ENCODE assay signal across 15 cellular contexts in the genomic region with DNA sequence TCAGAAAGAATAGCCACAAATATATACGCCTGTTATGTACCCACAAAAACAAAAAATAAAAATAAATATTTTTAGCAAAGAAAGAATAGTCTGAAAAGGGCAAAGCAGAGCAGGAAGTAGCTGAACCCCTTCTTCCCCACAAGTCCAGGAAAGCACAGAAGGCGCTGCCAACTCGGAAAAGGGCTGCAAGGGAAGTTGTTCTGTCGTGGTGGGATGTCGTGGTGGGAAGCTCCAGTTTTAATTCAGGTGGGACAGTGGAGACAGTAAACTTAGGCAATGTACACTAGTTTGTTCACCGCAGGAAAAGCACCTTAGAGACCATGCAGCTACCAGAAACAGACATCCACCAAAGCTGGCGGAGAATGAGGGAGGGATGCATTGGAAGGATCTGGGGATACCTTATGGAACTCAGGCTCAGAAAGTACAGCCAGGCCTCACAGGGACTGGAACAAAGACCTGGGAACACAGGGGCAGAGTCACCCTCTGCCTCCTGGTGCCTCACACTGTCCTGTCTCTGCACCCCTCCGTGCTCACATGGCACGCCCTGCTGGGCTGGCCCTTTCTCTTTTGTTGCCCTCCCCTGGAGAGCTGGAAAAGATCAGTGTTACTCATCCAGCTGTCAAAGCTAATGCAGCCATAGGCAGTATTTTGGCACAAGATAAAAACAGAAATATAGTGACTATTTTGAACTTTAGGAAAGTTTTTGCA. TPM values are rescaled to one million over a fixed set of nuclear protein-coding genes. Genes with fewer than 3 reads are reported as not detected.
DNase-seq lines count a peak whose midpoint lies in the region; ATAC-seq, FAIRE-seq and TF ChIP-seq lines count a peak whose summit lies in the region.
"Had no signal": no experiment of that assay in that cellular context is flagged by ENCODE, and none has a peak within 500 bp of the region (broad histone marks: within the 10 kb centered on the region; RNA-seq: fewer than 3 reads in every experiment).

No MANE protein-coding gene starts in this region.

- H3K27ac Mint-ChIP-seq in CD4-positive, alpha-beta T cell, result peak overlapping the region; percentile 99
- H3K27ac Mint-ChIP-seq: activated CD4-positive, alpha-beta T cell treated with anti-CD3 and anti-CD28 coated beads for 36 hours; stimulated activated naive CD8-positive, alpha-beta T cell treated with anti-CD3 and anti-CD28 coated beads, Interleukin-15, Interleukin-2, amounts not matched to agents 100 ng/mL and 50 ng/mL, for 24 hours had no signal

- no peaks in the 10 kb centered on the region for H3K27me3 ChIP-seq in CD4-positive, alpha-beta T cell (ENCODE audit: control insufficient read depth, insufficient read depth, low read length)
- peaks cover 1 to 7% of the 10 kb centered on the region in 2 experiments; a peak in 2 of 5 replicates for H3K27me3 ChIP-seq in HepG2 (ENCODE audit: control insufficient read depth in 1 of 2, insufficient read depth in 2 of 2, low read length in 2 of 2)

- no peaks in the 10 kb centered on the region for H3K9me3 ChIP-seq in CD4-positive, alpha-beta T cell (ENCODE audit: control insufficient read depth, low read length)
- H3K9me3 ChIP-seq in HepG2 (ENCODE audit: low read length), result no peaks in the 10 kb centered on the region
- H3K9me3 ChIP-seq in OCI-LY7 (ENCODE audit: low read length), result no peaks in the 10 kb centered on the region

- 39% methylated on average over 9 of the region's 9 CpGs for WGBS in HepG2 (ENCODE audit: low lambda C conversion rate)

- H4K20me1 ChIP-seq in HepG2 (ENCODE audit: insufficient read depth, low read length), result no peaks in the 10 kb centered on the region
- H4K20me1 ChIP-seq in OCI-LY7 (ENCODE audit: insufficient read depth, low read length), result peaks cover 10% of the 10 kb centered on the region

- BruUV-seq in HepG2 (replicated peaks; lab: Mats Ljungman, UMichigan), result no TSS peak
- no TSS peak for BruUV-seq in OCI-LY7 (replicated peaks; lab: Mats Ljungman, UMichigan)

- no peak for FAIRE-seq in HepG2 (lab: Jason Lieb, UNC)

- H3K4me3 Mint-ChIP-seq in CD4-positive, alpha-beta T cell, result no peak overlapping the region
- H3K4me3 Mint-ChIP-seq: activated CD4-positive, alpha-beta T cell treated with anti-CD3 and anti-CD28 coated beads for 36 hours; stimulated activated naive CD8-positive, alpha-beta T cell treated with anti-CD3 and anti-CD28 coated beads, Interleukin-15, Interleukin-2, amounts not matched to agents 100 ng/mL and 50 ng/mL, for 24 hours had no signal

- no peak for TF ChIP-seq EP300 in HepG2 (IDR thresholded peaks at IDR 0.05; ENCODE audit: low read depth in 2 of 2, low read length in 2 of 2)
- no peak for TF ChIP-seq EP300 in HepG2 (CRISPR knock-in tag; IDR thresholded peaks at IDR 0.05; ENCODE audit: borderline replicate concordance)

- in situ Hi-C loops in astrocyte of the spinal cord (cut with HindIII; ENCODE audit: low sequenced_read_pairs), result no loop called here
- in situ Hi-C loops in HepG2 (cut with HindIII; ENCODE audit: extremely low pct_ligation_motif_present, low pct_unique_long_range_greater_than_20kb), result loop anchor here (5.0 to 10.0 kb wide), 2 partner anchors 66 to 299 kb away; no protein-coding TSS in a partner anchor

- peaks cover 45% of the 10 kb centered on the region for H3K4me1 Mint-ChIP-seq in CD4-positive, alpha-beta T cell (ENCODE audit: low read depth)

- no peak for TF ChIP-seq RAD21 in HepG2 (CRISPR knock-in tag; IDR thresholded peaks at IDR 0.05)

- H3K4me1 ChIP-seq in HepG2 (ENCODE audit: insufficient read depth, low read length), result peaks cover 35% of the 10 kb centered on the region
- H3K4me1 ChIP-seq in OCI-LY7 (ENCODE audit: insufficient read depth, low read length, poor library complexity, severe bottlenecking), result peaks cover 23% of the 10 kb centered on the region

- no peak overlapping the region for H3K9ac ChIP-seq in HepG2 (ENCODE audit: insufficient read depth, low read depth, low read length)

- ATAC-seq in CD4-positive, alpha-beta T cell (ENCODE audit: poor library complexity), result no peak
- ATAC-seq in HepG2, result no peak
- ATAC-seq: activated CD4-positive, alpha-beta T cell treated with anti-CD3 and anti-CD28 coated beads for 36 hours had no signal

- no peaks in the 10 kb centered on the region for H3K9me3 Mint-ChIP-seq in CD4-positive, alpha-beta T cell
- H3K9me3 Mint-ChIP-seq: central memory CD8-positive, alpha-beta T cell; stimulated activated naive CD8-positive, alpha-beta T cell treated with anti-CD3 and anti-CD28 coated beads, Interleukin-15, Interleukin-2, amounts not matched to agents 100 ng/mL and 50 ng/mL, for 24 hours had no signal

- H3K36me3 ChIP-seq in HepG2 (replicated peaks in 1 of 2; ENCODE audit: control insufficient read depth in 1 of 2, insufficient read depth in 2 of 2, low read length in 2 of 2), result no peaks in the 10 kb centered on the region
- no peaks in the 10 kb centered on the region for H3K36me3 ChIP-seq in OCI-LY7 (ENCODE audit: insufficient read depth, low read length)

- CTCF ChIA-PET in CD4-positive, alpha-beta T cell (lab: Charles Lee), result interaction anchor here (1.2 to 3.7 kb wide), 2 partner anchors 12 to 68 kb away, joined by 3 to 33 read pairs; no protein-coding TSS in a partner anchor
- CTCF ChIA-PET in HepG2 (lab: Yijun Ruan, JAX; ENCODE audit: low intra/inter-chr PET ratio, low total read pairs), result interaction anchor here (3.5 to 6.9 kb wide), 3 partner anchors 69 to 183 kb away, joined by 35 to 138 read pairs (median 45); no protein-coding TSS in a partner anchor
- CTCF ChIA-PET in OCI-LY7 (lab: Charles Lee; ENCODE audit: unreplicated experiment), result no interaction called here

- no peak for TF ChIP-seq POLR2A in HepG2 (IDR thresholded peaks at IDR 0.05; ENCODE audit: insufficient read depth in 1 of 2, low read depth in 2 of 2, low read length in 2 of 2)

- H3K27me3 Mint-ChIP-seq in CD4-positive, alpha-beta T cell, result no peaks in the 10 kb centered on the region
- H3K27me3 Mint-ChIP-seq: activated CD4-positive, alpha-beta T cell treated with anti-CD3 and anti-CD28 coated beads for 36 hours; central memory CD8-positive, alpha-beta T cell; stimulated activated naive CD8-positive, alpha-beta T cell treated with anti-CD3 and anti-CD28 coated beads, Interleukin-15, Interleukin-2, amounts not matched to agents 100 ng/mL and 50 ng/mL, for 24 hours had no signal

- no peak for TF ChIP-seq CTCF in CD4-positive, alpha-beta T cell (IDR thresholded peaks at IDR 0.05)
- TF ChIP-seq CTCF in astrocyte of the spinal cord (IDR thresholded peaks at IDR 0.05; ENCODE audit: low read depth, low read length) (no peak), HepG2 (CRISPR knock-in tag; IDR thresholded peaks at IDR 0.05) (no peak), OCI-LY7 (conservative IDR thresholded peaks at IDR 0.05; ENCODE audit: low read length) (no peak)

- H2AFZ ChIP-seq in HepG2 (ENCODE audit: low read length), result no peak overlapping the region
- no peak overlapping the region for H2AFZ ChIP-seq in OCI-LY7 (ENCODE audit: low read length)

- H3K27ac ChIP-seq in CD4-positive, alpha-beta T cell (ENCODE audit: low read depth, low read length), result no peak overlapping the region
- no peak overlapping the region for H3K27ac ChIP-seq in HepG2 (ENCODE audit: extremely low read length, insufficient read depth, low read length)
- H3K27ac ChIP-seq in OCI-LY7 (ENCODE audit: low read depth, low read length, poor library complexity, severe bottlenecking), result no peak overlapping the region

- H3K4me3 ChIP-seq in astrocyte of the spinal cord (ENCODE audit: low read depth, low read length), result no peak overlapping the region
- no peak overlapping the region for H3K4me3 ChIP-seq in HepG2 (replicated peaks in 1 of 3; ENCODE audit: insufficient read depth in 1 of 3, low read depth in 2 of 3, low read length in 3 of 3)
- H3K4me3 ChIP-seq in OCI-LY7 (ENCODE audit: low read depth, low read length, poor library complexity, severe bottlenecking), result no peak overlapping the region

- no peaks in the 10 kb centered on the region for H3K9me2 ChIP-seq in OCI-LY7 (ENCODE audit: insufficient read depth, low read length)

- H3K79me2 ChIP-seq in HepG2 (ENCODE audit: insufficient read depth, low read length) (peaks cover 16% of the 10 kb centered on the region), OCI-LY7 (ENCODE audit: insufficient read depth, low read depth, low read length) (peaks cover 13% of the 10 kb centered on the region; the same call in 1 of the 2 replicates)

- intact Hi-C loops in CD4-positive, alpha-beta T cell (cut with DNase I, micrococcal nuclease), result loop anchor here (1.0 to 10.0 kb wide), 6 partner anchors 69 to 403 kb away; partner anchors contain the start of gene ENTPD6 (in 1 of the 2)
- intact Hi-C loops in HepG2 (cut with micrococcal nuclease; ENCODE audit: unreplicated experiment), result loop anchor here (1.0 to 10.0 kb wide), 3 partner anchors 69 to 399 kb away; partner anchors contain the start of gene ABHD12
- intact Hi-C loops in OCI-LY7 (cut with micrococcal nuclease; ENCODE audit: unreplicated experiment), result loop anchor here (1.0 to 10.0 kb wide), 4 partner anchors 69 to 629 kb away; partner anchors contain the start of gene NANP

- no peak overlapping the region for H3K4me2 ChIP-seq in HepG2 (ENCODE audit: low read depth, low read length)
- H3K4me2 ChIP-seq in OCI-LY7 (ENCODE audit: low read length), result no peak overlapping the region

- peak in 1 of 10 experiments; percentile 10 for DNase-seq in CD4-positive, alpha-beta T cell
- DNase-seq in LHCN-M2 (ENCODE audit: low read depth), result peak; percentile 35
- peak; percentile 5 for DNase-seq in astrocyte of the spinal cord (ENCODE audit: low read depth, low spot score)
- DNase-seq in HepG2 (ENCODE audit: low spot score), result no peak
- no peak for DNase-seq in NCI-H526 treated with DMSO at 0.1 percent for 48 hours (lab: John Stamatoyannopoulos, UW)
- no peak for DNase-seq in OCI-LY7 (ENCODE audit: low spot score)
- DNase-seq in HT-29 (ENCODE audit: low spot score), result no peak
- no peak for DNase-seq in amygdala (lab: John Stamatoyannopoulos, UW)
- DNase-seq: activated CD4-positive, alpha-beta T cell treated with anti-CD3 and anti-CD28 coated beads for 36 hours; activated effector memory CD4-positive, alpha-beta T cell treated with anti-CD3 and anti-CD28 coated beads, Interleukin-2, amount 50 U/mL, for 16 hours; GF-D8 had no signal

- H3K36me3 Mint-ChIP-seq in CD4-positive, alpha-beta T cell (ENCODE audit: low read depth), result peaks cover 7% of the 10 kb centered on the region

- POLR2A ChIA-PET in CD4-positive, alpha-beta T cell (lab: Charles Lee), result interaction anchor here (7.0 kb wide), 1 partner anchor 62 kb away, joined by 77 read pairs; the partner anchor contains the start of gene ACSS1
- POLR2A ChIA-PET in HepG2 (lab: Yijun Ruan, JAX), result interaction anchor here (0.5 to 1.1 kb wide), 2 partner anchors 61 to 1905 kb away, joined by 3 to 4 read pairs; no protein-coding TSS in a partner anchor
- POLR2A ChIA-PET in OCI-LY7 (lab: Charles Lee), result interaction anchor here (0.6 kb wide), 1 partner anchor 222 kb away, joined by 3 read pairs; no protein-coding TSS in a partner anchor

RNA-seq across cellular contexts. Expression of gene APMAP, which starts 3.3 kb away (rescaled TPM):
- total RNA-seq in CD4-positive, alpha-beta T cell, result 10 to 100 TPM in 1 of 2 experiments, 1 to 10 TPM in 1; 9.5 to 11.3 TPM
- 126 and 127 TPM in 2 replicates for total RNA-seq in LHCN-M2 (2014; rRNA removed)
- 90.6 TPM for polyA plus RNA-seq in LHCN-M2 (2012)
- 96.9 and 214 TPM in 2 replicates for total RNA-seq in HepG2 (2016; rRNA removed; fragmentation: Illumina TruSeq; extraction: Trizol)
- 20.1 and 22.7 TPM in 2 replicates for total RNA-seq in HepG2 (2016; cell fraction: cytosol; rRNA removed; fragmentation: Illumina TruSeq; extraction: Trizol; ENCODE audit: low read depth)
- total RNA-seq in HepG2 (2016; cell fraction: insoluble cytoplasmic fraction; rRNA removed; fragmentation: Illumina TruSeq; extraction: Trizol), result 98.2 and 226 TPM in 2 replicates
- total RNA-seq in HepG2 (2016; cell fraction: membrane; rRNA removed; fragmentation: Illumina TruSeq; extraction: Trizol), result 41.7 and 44.7 TPM in 2 replicates
- 175 and 197 TPM in 2 replicates for total RNA-seq in HepG2 (2016; cell fraction: nucleus; rRNA removed; fragmentation: Illumina TruSeq; extraction: Trizol)
- 168 and 177 TPM in 2 replicates for polyA plus RNA-seq in HepG2 (2011; rRNA removed)
- 161 and 178 TPM in 2 replicates for polyA plus RNA-seq in HepG2 (2011; cell fraction: cytosol; rRNA removed)
- 60.9 and 87.7 TPM in 2 replicates for polyA plus RNA-seq in HepG2 (2011; cell fraction: nucleus; rRNA removed)
- 152 and 183 TPM in 2 replicates for polyA plus RNA-seq in HepG2 (2012)
- polyA plus RNA-seq in HepG2 (2016; cell fraction: cytosol; fragmentation: Illumina TruSeq; extraction: Trizol; ENCODE audit: low read depth), result 19.3 and 19.6 TPM in 2 replicates
- polyA plus RNA-seq in HepG2 (2016; cell fraction: insoluble cytoplasmic fraction; fragmentation: Illumina TruSeq; extraction: Trizol; ENCODE audit: low read depth), result 91.9 and 93.0 TPM in 2 replicates
- 31.8 and 32.4 TPM in 2 replicates for polyA plus RNA-seq in HepG2 (2016; cell fraction: membrane; fragmentation: Illumina TruSeq; extraction: Trizol; ENCODE audit: low read depth)
- polyA plus RNA-seq in HepG2 (2016; cell fraction: nucleus; fragmentation: Illumina TruSeq; extraction: Trizol; ENCODE audit: insufficient read depth, low read depth), result 261 and 268 TPM in 2 replicates
- 27.2 and 96.2 TPM in 2 replicates for polyA minus RNA-seq in HepG2 (2011; rRNA and poly(A)+ RNA removed; ENCODE audit: low replicate concordance)
- 41.4 and 51.0 TPM in 2 replicates for polyA minus RNA-seq in HepG2 (2011; cell fraction: cytosol; rRNA and poly(A)+ RNA removed)
- polyA minus RNA-seq in HepG2 (2011; cell fraction: nucleus; rRNA and poly(A)+ RNA removed), result 33.6 and 47.4 TPM in 2 replicates
- total RNA-seq in OCI-LY7 (2014; rRNA removed; shearing (Covaris generic)), result 27.7 and 29.0 TPM in 2 replicates
- 24.3 and 28.0 TPM in 2 replicates for total RNA-seq in OCI-LY7 (2022)
- 92.6 and 93.8 TPM in 2 replicates for total RNA-seq in HT-29 (2014; rRNA removed; shearing (Covaris generic))

RNA-seq across cellular contexts. Expression of gene CST7, which starts 46.8 kb away (rescaled TPM):
- 1 to 10 TPM; 3.2 to 4.4 TPM for total RNA-seq in CD4-positive, alpha-beta T cell
- not detected in 2 replicates for total RNA-seq in LHCN-M2 (2014; rRNA removed)
- polyA plus RNA-seq in LHCN-M2 (2012), result not detected
- not detected in 2 replicates for total RNA-seq in HepG2 (2016; rRNA removed; fragmentation: Illumina TruSeq; extraction: Trizol)
- not detected in 2 replicates for total RNA-seq in HepG2 (2016; cell fraction: cytosol; rRNA removed; fragmentation: Illumina TruSeq; extraction: Trizol; ENCODE audit: low read depth)
- total RNA-seq in HepG2 (2016; cell fraction: insoluble cytoplasmic fraction; rRNA removed; fragmentation: Illumina TruSeq; extraction: Trizol), result not detected in 2 replicates
- not detected in 2 replicates for total RNA-seq in HepG2 (2016; cell fraction: membrane; rRNA removed; fragmentation: Illumina TruSeq; extraction: Trizol)
- not detected in 2 replicates for total RNA-seq in HepG2 (2016; cell fraction: nucleus; rRNA removed; fragmentation: Illumina TruSeq; extraction: Trizol)
- polyA plus RNA-seq in HepG2 (2011; rRNA removed), result not detected in 2 replicates
- not detected in 2 replicates for polyA plus RNA-seq in HepG2 (2011; cell fraction: cytosol; rRNA removed)
- polyA plus RNA-seq in HepG2 (2011; cell fraction: nucleus; rRNA removed), result not detected in 2 replicates
- not detected in 2 replicates for polyA plus RNA-seq in HepG2 (2012)
- polyA plus RNA-seq in HepG2 (2016; cell fraction: cytosol; fragmentation: Illumina TruSeq; extraction: Trizol; ENCODE audit: low read depth), result not detected in 2 replicates
- polyA plus RNA-seq in HepG2 (2016; cell fraction: insoluble cytoplasmic fraction; fragmentation: Illumina TruSeq; extraction: Trizol; ENCODE audit: low read depth), result not detected in 2 replicates
- polyA plus RNA-seq in HepG2 (2016; cell fraction: membrane; fragmentation: Illumina TruSeq; extraction: Trizol; ENCODE audit: low read depth), result not detected in 2 replicates
- polyA plus RNA-seq in HepG2 (2016; cell fraction: nucleus; fragmentation: Illumina TruSeq; extraction: Trizol; ENCODE audit: insufficient read depth, low read depth), result not detected in 2 replicates
- polyA minus RNA-seq in HepG2 (2011; rRNA and poly(A)+ RNA removed; ENCODE audit: low replicate concordance), result not detected in 2 replicates
- polyA minus RNA-seq in HepG2 (2011; cell fraction: cytosol; rRNA and poly(A)+ RNA removed), result not detected in 2 replicates
- not detected in 2 replicates for polyA minus RNA-seq in HepG2 (2011; cell fraction: nucleus; rRNA and poly(A)+ RNA removed)
- total RNA-seq in OCI-LY7 (2014; rRNA removed; shearing (Covaris generic)), result not detected in 2 replicates
- not detected in 2 replicates for total RNA-seq in OCI-LY7 (2022)
- not detected in 2 replicates for total RNA-seq in HT-29 (2014; rRNA removed; shearing (Covaris generic))
- total RNA-seq: fibroblast of lung, renal cortical epithelial cell had no signal
- polyA plus RNA-seq: fibroblast of lung had no signal

Comparison
In these comparisons a context has a peak if more than half of its experiments do, and no peak if none do; other contexts are left out.
1. DNase-seq: peak in LHCN-M2 (single experiment) and astrocyte of the spinal cord (single experiment); none in HepG2 (single experiment), NCI-H526 treated with DMSO at 0.1 percent for 48 hours (single experiment), OCI-LY7 (single experiment), HT-29 (single experiment) and amygdala (0 of 56).